ENCODE assay signal across 25 cellular contexts in the genomic region with DNA sequence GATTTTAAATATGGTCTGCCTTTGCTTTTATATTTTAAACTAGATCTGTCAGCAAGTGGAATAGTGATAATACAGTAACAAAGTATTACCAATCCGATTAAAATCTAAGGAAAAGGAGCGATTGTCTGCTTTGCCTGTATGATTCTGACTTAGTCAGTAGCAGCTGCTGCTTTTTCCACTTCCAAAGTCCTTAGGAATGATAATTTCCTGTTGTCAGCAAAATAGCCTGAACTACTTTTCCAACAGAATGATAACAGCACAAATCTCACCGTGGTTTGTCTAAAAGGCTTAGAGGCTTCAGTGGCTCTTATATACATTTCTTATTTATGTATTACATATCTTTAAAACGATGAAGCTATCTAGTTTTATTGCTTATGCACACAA.
DNase-seq lines count a peak whose midpoint lies in the region; ATAC-seq, FAIRE-seq and TF ChIP-seq lines count a peak whose summit lies in the region.
"Had no signal": no experiment of that assay in that cellular context is flagged by ENCODE, and none has a peak within 500 bp of the region (broad histone marks: within the 10 kb centered on the region; RNA-seq: fewer than 3 reads in every experiment).

No MANE protein-coding gene starts in this region.

- H3K4me3 ChIP-seq in SJCRH30 (no peak overlapping the region), WERI-Rb-1 (ENCODE audit: low read depth, low read length) (no peak overlapping the region), left lung (no peak overlapping the region)
- H3K4me3 ChIP-seq: Peyer's patch, SK-N-MC had no signal

- H3K9me3 ChIP-seq in SJCRH30 (replicated peaks) (no peaks in the 10 kb centered on the region), WERI-Rb-1 (ENCODE audit: severe bottlenecking) (no peaks in the 10 kb centered on the region), left lung (no peaks in the 10 kb centered on the region)
- H3K9me3 ChIP-seq: BE2C, Peyer's patch had no signal

- peak; percentile 34 for ATAC-seq in sciatic nerve
- ATAC-seq in left lung, result no peak
- ATAC-seq in GM18858 (IDR thresholded peaks at IDR 0.05; ENCODE audit: unreplicated experiment), result no peak

- peak; percentile 16 for FAIRE-seq in D721Med (lab: Jason Lieb, UNC)
- FAIRE-seq: GM12891, GM19239, H54 had no signal

- TF ChIP-seq CTCF in D721Med (IDR thresholded peaks at IDR 0.05; ENCODE audit: insufficient read depth, missing control alignments) (no peak), WERI-Rb-1 (IDR thresholded peaks at IDR 0.05; ENCODE audit: low read depth, low read length) (no peak), left lung (IDR thresholded peaks at IDR 0.05) (no peak)

- intact Hi-C loops in sciatic nerve (cut with DNase I), result no loop called here
- intact Hi-C loops in left lung (cut with DNase I), result no loop called here

- H3K27me3 ChIP-seq in SJCRH30 (no peaks in the 10 kb centered on the region), WERI-Rb-1 (ENCODE audit: insufficient read depth, low read depth, severe bottlenecking) (no peaks in the 10 kb centered on the region), left lung (no peaks in the 10 kb centered on the region)
- H3K27me3 ChIP-seq: BE2C, Peyer's patch had no signal

- H3K36me3 ChIP-seq in SJCRH30, result peaks cover 41% of the 10 kb centered on the region
- peaks cover 4% of the 10 kb centered on the region for H3K36me3 ChIP-seq in WERI-Rb-1
- no peaks in the 10 kb centered on the region for H3K36me3 ChIP-seq in left lung
- H3K36me3 ChIP-seq: Peyer's patch had no signal

- H3K27ac ChIP-seq in SJCRH30 (peak overlapping the region; percentile 10; the same call in 1 of the 2 replicates), WERI-Rb-1 (no peak overlapping the region), left lung (no peak overlapping the region)
- H3K27ac ChIP-seq: Peyer's patch, SK-N-MC had no signal

- no peak for DNase-seq in D721Med (ENCODE audit: insufficient read length, low spot score)
- DNase-seq in SJCRH30, result no peak
- DNase-seq in dermis microvascular lymphatic vessel endothelial cell (ENCODE audit: low read depth in 2 of 2), result peak; percentile 80 to 86
- DNase-seq in sciatic nerve (ENCODE audit: low spot score), result no peak
- DNase-seq in WERI-Rb-1, result no peak
- no peak for DNase-seq in left lung
- DNase-seq: ACHN; BE2C; CD8-positive, alpha-beta memory T cell; DMS79 treated with DMSO at 0.1 percent for 48 hours; GF-D8; KBM-7; NCI-H1048; NCI-H1417; NCI-H1694; NCI-H2029 treated with DMSO at 0.1 percent for 48 hours; NCI-H2227 treated with DMSO at 0.1 percent for 48 hours; NCI-H69; Peyer's patch; SHP77 treated with DMSO at 0.1 percent for 48 hours had no signal

- H3K4me1 ChIP-seq in SJCRH30, result peaks cover 8% of the 10 kb centered on the region
- H3K4me1 ChIP-seq in left lung, result no peaks in the 10 kb centered on the region
- H3K4me1 ChIP-seq: BE2C, Peyer's patch had no signal

Comparison
In these comparisons a context has a peak if more than half of its experiments do, and no peak if none do; other contexts are left out.
1. DNase-seq: peak in dermis microvascular lymphatic vessel endothelial cell (2 of 2); none in D721Med (single experiment), SJCRH30 (0 of 2), sciatic nerve (single experiment), WERI-Rb-1 (single experiment) and left lung (0 of 2).